22 cellular contexts compared by ENCODE assay signal in genomic region chr12:65696227-65696626, GRCh38.
DNase-seq lines count a peak whose midpoint lies in the region; ATAC-seq, FAIRE-seq and TF ChIP-seq lines count a peak whose summit lies in the region.
"Had no signal": no experiment of that assay in that cellular context is flagged by ENCODE, and none has a peak within 500 bp of the region (broad histone marks: within the 10 kb centered on the region; RNA-seq: fewer than 3 reads in every experiment).

No MANE protein-coding gene starts in this region.

- H3K27me3 ChIP-seq in brain microvascular endothelial cell (replicated peaks) (no peaks in the 10 kb centered on the region), HAP-1 (ENCODE audit: low read depth) (peaks cover 7% of the 10 kb centered on the region)
- H3K27me3 ChIP-seq: BLaER1, ovary, right lobe of liver, uterus had no signal

- in situ Hi-C loops in brain microvascular endothelial cell (cut with HindIII; ENCODE audit: low pct_ligation_motif_present, low sequenced_read_pairs): no loop called here
- in situ Hi-C loops in HAP-1 (cut with MboI; ENCODE audit: low sequenced_read_pairs): no loop called here

- TF ChIP-seq CTCF in A549 (IDR thresholded peaks at IDR 0.05) (no peak), brain microvascular endothelial cell (IDR thresholded peaks at IDR 0.05; ENCODE audit: low read depth, low read length, missing control alignments) (no peak)

- no peak for TF ChIP-seq RAD21 in A549 (conservative IDR thresholded peaks at IDR 0.05 in 1 of 2, IDR thresholded peaks at IDR 0.05 in 1 of 2)

- H3K4me3 ChIP-seq in A549 (no peak overlapping the region), brain microvascular endothelial cell (ENCODE audit: low read depth, low read length) (no peak overlapping the region), HAP-1 (no peak overlapping the region)
- H3K4me3 ChIP-seq: BLaER1, colonic mucosa, lower lobe of right lung, ovary, right lobe of liver, uterus had no signal

- FAIRE-seq in A549 (lab: Jason Lieb, UNC): no peak
- FAIRE-seq: A204.1, endometrium, HepG2 had no signal

- no peak for TF ChIP-seq POLR2A in A549 (IDR thresholded peaks at IDR 0.05; ENCODE audit: low read length)

- CTCF ChIA-PET in A549 (lab: Yijun Ruan, JAX): interaction anchor here (0.7 to 2.1 kb wide), 3 partner anchors 37 to 146 kb away, joined by 3 to 10 read pairs (median 3); no protein-coding TSS in a partner anchor

- no peak for TF ChIP-seq EP300 in A549 (IDR thresholded peaks at IDR 0.05)

- peaks cover 30% of the 10 kb centered on the region for H3K4me1 ChIP-seq in A549
- no peaks in the 10 kb centered on the region for H3K4me1 ChIP-seq in HAP-1
- H3K4me1 ChIP-seq: BLaER1, colonic mucosa, uterus had no signal

- H3K9me3 ChIP-seq in A549: no peaks in the 10 kb centered on the region
- no peaks in the 10 kb centered on the region for H3K9me3 ChIP-seq in HAP-1
- H3K9me3 ChIP-seq: BLaER1, colonic mucosa, lower lobe of right lung, ovary, right lobe of liver, uterus had no signal

- POLR2A ChIA-PET in A549 (lab: Yijun Ruan, JAX): interaction anchor here (1.1 kb wide), 1 partner anchor 45 kb away, joined by 6 read pairs; no protein-coding TSS in a partner anchor

- no peaks in the 10 kb centered on the region for H3K36me3 ChIP-seq in brain microvascular endothelial cell (replicated peaks)
- no peaks in the 10 kb centered on the region for H3K36me3 ChIP-seq in HAP-1 (replicated peaks)
- H3K36me3 ChIP-seq: BLaER1, colonic mucosa, lower lobe of right lung, ovary, right lobe of liver, uterus had no signal

- peak overlapping the region; percentile 60 to 61 for H3K27ac ChIP-seq in A549
- peak overlapping the region; percentile 89 for H3K27ac ChIP-seq in brain microvascular endothelial cell
- H3K27ac ChIP-seq: BLaER1, colonic mucosa, lower lobe of right lung, ovary, right lobe of liver, uterus had no signal

- peak overlapping the region; percentile 59 for H3K4me2 ChIP-seq in A549
- H3K4me2 ChIP-seq: BLaER1 had no signal

- DNase-seq in A549 (ENCODE audit: low read depth in 1 of 2, low spot score in 1 of 2) (peak in 1 of 2 experiments; percentile 19), HT-29 (ENCODE audit: low spot score) (peak; percentile 36), brain microvascular endothelial cell (no peak), kidney glomerular epithelial cell (lab: John Stamatoyannopoulos, UW) (peak; percentile 10), mesenteric fat pad (ENCODE audit: low spot score) (no peak), HAP-1 (ENCODE audit: low spot score in 2 of 2) (no peak), D341Med (ENCODE audit: low spot score) (no peak), NCI-H1092 treated with DMSO at 0.1 percent for 48 hours (lab: John Stamatoyannopoulos, UW) (no peak)
- DNase-seq: activated CD4-positive, alpha-beta T cell treated with anti-CD3 and anti-CD28 coated beads for 4 hours; activated CD8-positive, alpha-beta memory T cell treated with anti-CD3 and anti-CD28 coated beads, Interleukin-2, amount 10 ng/mL, durations not matched to agents 7 days and 5 days; colonic mucosa; DMS 273 treated with DMSO at 0.1 percent for 48 hours; NCI-H1436 treated with DMSO at 0.1 percent for 48 hours; NCI-H524; uterus had no signal

- ATAC-seq in A549: peak in 1 of 2 experiments; percentile 7; a peak in 2 of 6 replicates
- ATAC-seq: activated CD8-positive, alpha-beta memory T cell treated with anti-CD3 and anti-CD28 coated beads, Interleukin-2, amount 10 ng/mL, durations not matched to agents 7 days and 5 days had no signal

TF ChIP-seq in A549, 52 proteins besides CTCF, POLR2A, EP300 and RAD21:
- TF ChIP-seq NPAS2 (CRISPR knock-in tag; IDR thresholded peaks at IDR 0.05; ENCODE audit: borderline replicate concordance) (no peak), KDM1A (IDR thresholded peaks at IDR 0.05; ENCODE audit: low read depth) (no peak), FOSL2 (IDR thresholded peaks at IDR 0.05) (no peak), FOSL2 (CRISPR knock-in tag; IDR thresholded peaks at IDR 0.05) (no peak; the same call in 1 of the 2 replicates), GATA3 (IDR thresholded peaks at IDR 0.05; ENCODE audit: borderline replicate concordance) (no peak), RFX5 (IDR thresholded peaks at IDR 0.05) (no peak), HOXB13 (CRISPR knock-in tag; IDR thresholded peaks at IDR 0.05; ENCODE audit: low read depth) (no peak), EHF (CRISPR knock-in tag; IDR thresholded peaks at IDR 0.05) (no peak), HEYL (CRISPR knock-in tag; IDR thresholded peaks at IDR 0.05) (no peak)
- TF ChIP-seq, protein P1, sequence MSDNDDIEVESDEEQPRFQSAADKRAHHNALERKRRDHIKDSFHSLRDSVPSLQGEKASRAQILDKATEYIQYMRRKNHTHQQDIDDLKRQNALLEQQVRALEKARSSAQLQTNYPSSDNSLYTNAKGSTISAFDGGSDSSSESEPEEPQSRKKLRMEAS (IDR thresholded peaks at IDR 0.05): no peak
- TF ChIP-seq, protein P2, sequence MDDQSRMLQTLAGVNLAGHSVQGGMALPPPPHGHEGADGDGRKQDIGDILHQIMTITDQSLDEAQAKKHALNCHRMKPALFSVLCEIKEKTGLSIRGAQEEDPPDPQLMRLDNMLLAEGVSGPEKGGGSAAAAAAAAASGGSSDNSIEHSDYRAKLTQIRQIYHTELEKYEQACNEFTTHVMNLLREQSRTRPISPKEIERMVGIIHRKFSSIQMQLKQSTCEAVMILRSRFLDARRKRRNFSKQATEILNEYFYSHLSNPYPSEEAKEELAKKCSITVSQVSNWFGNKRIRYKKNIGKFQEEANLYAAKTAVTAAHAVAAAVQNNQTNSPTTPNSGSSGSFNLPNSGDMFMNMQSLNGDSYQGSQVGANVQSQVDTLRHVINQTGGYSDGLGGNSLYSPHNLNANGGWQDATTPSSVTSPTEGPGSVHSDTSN (IDR thresholded peaks at IDR 0.05): no peak

Comparison
In these comparisons a context has a peak if more than half of its experiments do, and no peak if none do; other contexts are left out.
1. DNase-seq: peak in HT-29 (single experiment) and kidney glomerular epithelial cell (single experiment); none in brain microvascular endothelial cell (single experiment), mesenteric fat pad (single experiment), HAP-1 (0 of 2), D341Med (single experiment) and NCI-H1092 treated with DMSO at 0.1 percent for 48 hours (single experiment).